Comparison of ENCODE assay signal across 14 cellular contexts in the genomic region with DNA sequence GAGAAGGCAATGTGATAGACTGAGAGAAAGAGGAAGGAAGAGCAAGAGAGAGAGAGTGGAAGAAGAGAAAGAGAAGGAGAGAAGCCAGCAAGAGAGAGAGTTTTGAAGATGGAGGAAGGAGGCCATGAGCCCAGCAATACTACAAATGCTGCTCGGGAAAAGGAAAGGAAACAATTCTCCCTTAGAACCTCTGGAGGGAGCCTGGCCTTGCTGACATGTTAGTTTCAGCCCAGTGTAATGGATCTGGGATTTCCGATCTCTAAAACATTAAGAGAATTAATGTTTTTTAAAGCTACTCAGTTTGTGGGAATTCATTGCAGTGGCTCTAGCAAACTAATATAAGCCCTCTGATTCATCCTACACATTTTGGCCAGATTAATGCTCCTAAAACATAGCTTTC.
DNase-seq lines count a peak whose midpoint lies in the region; ATAC-seq, FAIRE-seq and TF ChIP-seq lines count a peak whose summit lies in the region.
"Had no signal": no experiment of that assay in that cellular context is flagged by ENCODE, and none has a peak within 500 bp of the region (broad histone marks: within the 10 kb centered on the region; RNA-seq: fewer than 3 reads in every experiment).

No MANE protein-coding gene starts in this region.

- no peaks in the 10 kb centered on the region for H3K9me3 Mint-ChIP-seq in osteocyte (ENCODE audit: unreplicated experiment)

- H3K27me3 ChIP-seq in RWPE2 (ENCODE audit: insufficient read depth, poor library complexity, severe bottlenecking), result no peaks in the 10 kb centered on the region
- H3K27me3 ChIP-seq in prostate gland (replicated peaks; ENCODE audit: insufficient read depth), result no peaks in the 10 kb centered on the region
- H3K27me3 ChIP-seq: breast epithelium, upper lobe of left lung had no signal

- no peaks in the 10 kb centered on the region for H3K36me3 Mint-ChIP-seq in osteocyte (ENCODE audit: unreplicated experiment)

- FAIRE-seq in kidney (lab: Jason Lieb, UNC), result no peak
- FAIRE-seq: endothelial cell of umbilical vein had no signal

- H3K27ac ChIP-seq in RWPE2 (ENCODE audit: poor library complexity, severe bottlenecking), result no peak overlapping the region
- H3K27ac ChIP-seq in kidney (ENCODE audit: low read depth in 2 of 2, low read length in 2 of 2), result no peak overlapping the region
- H3K27ac ChIP-seq in prostate gland, result no peak overlapping the region
- H3K27ac ChIP-seq: breast epithelium, upper lobe of left lung had no signal

- no peak for TF ChIP-seq POLR2A in prostate gland (IDR thresholded peaks at IDR 0.05)

- H3K4me1 ChIP-seq in RWPE2 (ENCODE audit: insufficient read depth, poor library complexity, severe bottlenecking), result no peaks in the 10 kb centered on the region
- no peaks in the 10 kb centered on the region for H3K4me1 ChIP-seq in kidney (ENCODE audit: control insufficient read depth in 1 of 2, insufficient read depth in 1 of 2, low read depth in 1 of 2, low read length in 2 of 2)
- peaks cover 3% of the 10 kb centered on the region for H3K4me1 ChIP-seq in prostate gland (replicated peaks)
- H3K4me1 ChIP-seq: breast epithelium, upper lobe of left lung had no signal

- WGBS in prostate gland, result 46% methylated on average over 2 of the region's 2 CpGs

- H3K9me3 ChIP-seq in RWPE2 (ENCODE audit: severe bottlenecking), result no peaks in the 10 kb centered on the region
- no peaks in the 10 kb centered on the region for H3K9me3 ChIP-seq in kidney (ENCODE audit: control insufficient read depth in 1 of 2, low read length in 2 of 2)
- H3K9me3 ChIP-seq in prostate gland, result no peaks in the 10 kb centered on the region
- H3K9me3 ChIP-seq: breast epithelium, upper lobe of left lung had no signal

- H3K27ac Mint-ChIP-seq in osteocyte (ENCODE audit: unreplicated experiment), result no peak overlapping the region
- H3K27ac Mint-ChIP-seq: activated CD4-positive, alpha-beta T cell treated with anti-CD3 and anti-CD28 coated beads, Interleukin-2, amount 10 ng/mL, durations not matched to agents 24 days and 14 days had no signal

- intact Hi-C loops in kidney (cut with DNase I) (no loop called here), prostate gland (cut with DNase I) (no loop called here)

- H3K36me3 ChIP-seq in RWPE2 (ENCODE audit: low read depth) (no peaks in the 10 kb centered on the region), kidney (ENCODE audit: control insufficient read depth in 1 of 2, insufficient read depth in 2 of 2, low read length in 2 of 2) (no peaks in the 10 kb centered on the region), prostate gland (no peaks in the 10 kb centered on the region)
- H3K36me3 ChIP-seq: breast epithelium, upper lobe of left lung had no signal

- H3K4me3 ChIP-seq in RWPE2 (ENCODE audit: severe bottlenecking) (no peak overlapping the region), fibroblast of pulmonary artery (replicated peaks; ENCODE audit: low read depth, low read length) (no peak overlapping the region), kidney (ENCODE audit: low read length in 2 of 2) (no peak overlapping the region), prostate gland (no peak overlapping the region)
- H3K4me3 ChIP-seq: breast epithelium, upper lobe of left lung had no signal

- H3K4me1 Mint-ChIP-seq in osteocyte (ENCODE audit: unreplicated experiment), result no peaks in the 10 kb centered on the region
- H3K4me1 Mint-ChIP-seq: activated CD4-positive, alpha-beta T cell treated with anti-CD3 and anti-CD28 coated beads, Interleukin-2, amount 10 ng/mL, durations not matched to agents 24 days and 14 days had no signal

- ATAC-seq in RWPE2 (ENCODE audit: low read depth) (no peak; the same call in 2 of the 3 replicates), HG02642 (IDR thresholded peaks at IDR 0.05; ENCODE audit: poor library complexity, unreplicated experiment) (no peak)

- no peak overlapping the region for H3K9ac ChIP-seq in kidney (ENCODE audit: low read length in 2 of 2)

- peak; percentile 20 for TF ChIP-seq CTCF in RWPE2 (IDR thresholded peaks at IDR 0.05; ENCODE audit: poor library complexity, severe bottlenecking)
- TF ChIP-seq CTCF in fibroblast of pulmonary artery (IDR thresholded peaks at IDR 0.05; ENCODE audit: low read length, missing control alignments), result peak; percentile 8
- peak; percentile 50 for TF ChIP-seq CTCF in osteocyte (IDR thresholded peaks at IDR 0.05)
- TF ChIP-seq CTCF in kidney (IDR thresholded peaks at IDR 0.05; ENCODE audit: borderline replicate concordance, extremely low read depth, insufficient read depth), result no peak
- no peak for TF ChIP-seq CTCF in prostate gland (IDR thresholded peaks at IDR 0.05)

- peak; percentile 29 for DNase-seq in H4 (ENCODE audit: low spot score)
- no peak for DNase-seq in RWPE2 (ENCODE audit: low spot score)
- peak; percentile 2 for DNase-seq in fibroblast of pulmonary artery (ENCODE audit: low read depth)
- no peak for DNase-seq in osteocyte (ENCODE audit: extremely low spot score, unreplicated experiment)
- no peak for DNase-seq in kidney
- DNase-seq in NCI-H1694 treated with DMSO at 0.1 percent for 48 hours (lab: John Stamatoyannopoulos, UW), result no peak
- DNase-seq in prostate gland (ENCODE audit: low spot score), result no peak
- DNase-seq: activated CD4-positive, alpha-beta T cell treated with anti-CD3 and anti-CD28 coated beads, Interleukin-2, amount 10 ng/mL, durations not matched to agents 24 days and 14 days; DMS79; NCI-H1436 treated with DMSO at 0.1 percent for 48 hours; upper lobe of left lung had no signal

- H3K27me3 Mint-ChIP-seq in osteocyte (ENCODE audit: unreplicated experiment), result peaks cover 16% of the 10 kb centered on the region
- H3K27me3 Mint-ChIP-seq: activated CD4-positive, alpha-beta T cell treated with anti-CD3 and anti-CD28 coated beads, Interleukin-2, amount 10 ng/mL, durations not matched to agents 24 days and 14 days had no signal

- H3K4me3 Mint-ChIP-seq in osteocyte (ENCODE audit: unreplicated experiment), result no peak overlapping the region
- H3K4me3 Mint-ChIP-seq: activated CD4-positive, alpha-beta T cell treated with anti-CD3 and anti-CD28 coated beads, Interleukin-2, amount 10 ng/mL, durations not matched to agents 24 days and 14 days had no signal

Comparison
In these comparisons a context has a peak if more than half of its experiments do, and no peak if none do; other contexts are left out.
1. DNase-seq: peak in H4 (single experiment) and fibroblast of pulmonary artery (single experiment); none in RWPE2 (single experiment), osteocyte (single experiment), kidney (single experiment), NCI-H1694 treated with DMSO at 0.1 percent for 48 hours (single experiment) and prostate gland (single experiment).
2. CTCF ChIP-seq: peak in RWPE2 (single experiment), fibroblast of pulmonary artery (single experiment) and osteocyte (single experiment); none in kidney (single experiment) and prostate gland (0 of 4).